In the genomic region with DNA sequence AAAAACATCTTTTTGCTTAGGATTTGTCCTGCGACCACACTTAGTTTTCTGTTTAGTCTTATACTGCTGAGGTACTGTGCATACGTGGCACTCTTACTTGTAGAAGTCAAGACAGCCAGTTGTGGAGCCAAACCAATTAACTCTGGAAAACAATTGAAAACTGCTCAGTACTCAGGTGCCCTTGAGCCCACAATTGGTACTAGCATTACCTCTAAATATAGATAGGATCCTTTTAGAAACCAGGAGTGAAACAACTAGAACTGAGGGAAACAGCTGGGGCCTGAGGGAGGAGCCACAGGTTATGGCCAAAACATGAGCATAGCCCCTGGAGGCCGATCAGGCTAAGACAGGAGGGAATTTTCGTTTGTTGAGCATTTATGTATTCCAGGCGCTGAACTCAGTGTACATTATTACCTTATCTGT, we compare ENCODE assay signal across 8 cellular contexts. TPM values are rescaled to one million over a fixed set of nuclear protein-coding genes. Genes with fewer than 3 reads are reported as not detected.
DNase-seq lines count a peak whose midpoint lies in the region; ATAC-seq, FAIRE-seq and TF ChIP-seq lines count a peak whose summit lies in the region.

No MANE protein-coding gene starts in this region.

- peaks cover 62% of the 10 kb centered on the region for H4K20me1 ChIP-seq in astrocyte (ENCODE audit: insufficient read depth, low read length)

- no peak overlapping the region for H2AFZ ChIP-seq in astrocyte (ENCODE audit: low read depth, low read length)

- TF ChIP-seq POLR2A in GM12891 (IDR thresholded peaks at IDR 0.05; ENCODE audit: low read depth, low read length) = no peak

- peak overlapping the region; percentile 30 for H3K9ac ChIP-seq in astrocyte (ENCODE audit: low read length)

- peaks cover 72% of the 10 kb centered on the region for H3K79me2 ChIP-seq in astrocyte (ENCODE audit: insufficient read depth, low read length)

- WGBS in mesodermal cell (ENCODE audit: insufficient coverage in 2 of 2), 2 experiments = 87 to 96% methylated on average over 2 to 3 of the region's 5 CpGs

- H3K36me3 Mint-ChIP-seq in astrocyte (ENCODE audit: low read depth, unreplicated experiment) = peaks cover 4% of the 10 kb centered on the region

- H3K27me3 Mint-ChIP-seq in astrocyte (ENCODE audit: low read depth, unreplicated experiment) = no peaks in the 10 kb centered on the region

- peaks cover 25% of the 10 kb centered on the region for H3K4me1 ChIP-seq in astrocyte (ENCODE audit: insufficient read depth, low read length)
- no peaks in the 10 kb centered on the region for H3K4me1 ChIP-seq in mesodermal cell (ENCODE audit: control insufficient read depth, insufficient read depth, low read length, poor library complexity, severe bottlenecking)

- H3K4me1 Mint-ChIP-seq in astrocyte (ENCODE audit: low read depth, unreplicated experiment) = peaks cover 12% of the 10 kb centered on the region

- peaks cover 2% of the 10 kb centered on the region for H3K36me3 ChIP-seq in astrocyte (ENCODE audit: insufficient read depth, low read length)
- peaks cover 28% of the 10 kb centered on the region for H3K36me3 ChIP-seq in mesodermal cell (ENCODE audit: control insufficient read depth, insufficient read depth, low read length)

- peak overlapping the region; percentile 77 for H3K4me3 Mint-ChIP-seq in astrocyte (ENCODE audit: unreplicated experiment)

- H3K9me3 ChIP-seq in astrocyte (ENCODE audit: insufficient read depth, low read depth, low read length) (no peaks in the 10 kb centered on the region), mesodermal cell (ENCODE audit: control insufficient read depth, low read length) (no peaks in the 10 kb centered on the region)

- peak; percentile 61 for TF ChIP-seq CTCF in AG10803 (conservative IDR thresholded peaks at IDR 0.05; ENCODE audit: low read length)
- TF ChIP-seq CTCF in astrocyte (IDR thresholded peaks at IDR 0.05; ENCODE audit: insufficient read depth, low read depth, low read length) = peak; percentile 40

- peak; percentile 43 for FAIRE-seq in GM12891 (lab: Jason Lieb, UNC)
- no peak for FAIRE-seq in astrocyte (lab: Jason Lieb, UNC)

- peak overlapping the region; percentile 19; the same call in 1 of the 2 replicates for H3K4me3 ChIP-seq in AG10803 (ENCODE audit: low read length)
- peak overlapping the region; percentile 12 for H3K4me3 ChIP-seq in astrocyte (ENCODE audit: insufficient read depth, low read depth, low read length)
- no peak overlapping the region for H3K4me3 ChIP-seq in mesodermal cell (ENCODE audit: extremely low read depth, insufficient read depth, low read length, poor library complexity, severe bottlenecking)

- ATAC-seq in HG02678 (IDR thresholded peaks at IDR 0.05; ENCODE audit: unreplicated experiment) (peak; percentile 45), HG02840 (IDR thresholded peaks at IDR 0.05; ENCODE audit: low FRiP score, unreplicated experiment) (no peak)

- peak overlapping the region; percentile 88 for H3K4me2 ChIP-seq in astrocyte (ENCODE audit: low read length)

- H3K27ac ChIP-seq in astrocyte (ENCODE audit: low read depth, low read length) (no peak overlapping the region), mesodermal cell (ENCODE audit: low read depth, low read length, severe bottlenecking) (peak overlapping the region; percentile 5)

- H3K9me3 Mint-ChIP-seq in astrocyte (ENCODE audit: unreplicated experiment) = no peaks in the 10 kb centered on the region

- H3K27me3 ChIP-seq in astrocyte (ENCODE audit: insufficient read depth, low read length) = no peaks in the 10 kb centered on the region

- DNase-seq in AG10803 (ENCODE audit: low read depth) (peak; percentile 49), GM12891 (ENCODE audit: insufficient read length, low spot score) (no peak), NCI-H446 treated with DMSO at 0.1 percent for 48 hours (lab: John Stamatoyannopoulos, UW) (peak; percentile 5), astrocyte (ENCODE audit: low read depth) (peak; percentile 25)
- DNase-seq in effector CD8-positive, alpha-beta T cell (lab: John Stamatoyannopoulos, UW) = no peak

- H3K27ac Mint-ChIP-seq in astrocyte (ENCODE audit: unreplicated experiment) = no peak overlapping the region

TF ChIP-seq in GM12891, 5 proteins besides CTCF, POLR2A, EP300 and RAD21:
- TF ChIP-seq PAX5 (IDR thresholded peaks at IDR 0.05; ENCODE audit: insufficient read depth, low read length, severe bottlenecking) (no peak), POLR2AphosphoS5 (IDR thresholded peaks at IDR 0.05; ENCODE audit: low read depth, low read length) (no peak), SPI1 (IDR thresholded peaks at IDR 0.05; ENCODE audit: low read depth, low read length) (no peak), POU2F2 (IDR thresholded peaks at IDR 0.05; ENCODE audit: low read depth, low read length) (no peak), TAF1 (IDR thresholded peaks at IDR 0.05; ENCODE audit: low read depth, low read length) (no peak)

RNA-seq across cellular contexts. Expression of a gene that starts 2.5 kb away (rescaled TPM):
- polyA plus RNA-seq in GM12891 (2012; ENCODE audit: low read depth, missing spikeins) = 21.3 TPM
- total RNA-seq in astrocyte = 44.0 and 46.3 TPM in 2 replicates
- polyA plus RNA-seq in mesodermal cell (2013, experiment 1 of 2) = 40.7 TPM
- 43.5 TPM for polyA plus RNA-seq in mesodermal cell (2013, experiment 2 of 2)

RNA-seq across cellular contexts. Expression of a gene that starts 23.0 kb away (rescaled TPM):
- polyA plus RNA-seq in GM12891 (2012; ENCODE audit: low read depth, missing spikeins) = 0.08 TPM
- 0.34 and 0.52 TPM in 2 replicates for total RNA-seq in astrocyte
- polyA plus RNA-seq in mesodermal cell (2013, experiment 1 of 2) = 1.9 TPM
- polyA plus RNA-seq in mesodermal cell (2013, experiment 2 of 2) = 1.3 TPM

RNA-seq across cellular contexts. Expression of a gene that starts 32.7 kb away (rescaled TPM):
- 0.12 TPM for polyA plus RNA-seq in GM12891 (2012; ENCODE audit: low read depth, missing spikeins)
- 0.09 TPM in 1 of 2 replicates, not detected in the other for total RNA-seq in astrocyte
- 6.8 TPM for polyA plus RNA-seq in mesodermal cell (2013, experiment 1 of 2)
- polyA plus RNA-seq in mesodermal cell (2013, experiment 2 of 2) = 3.4 TPM

RNA-seq across cellular contexts. Expression of a gene that starts 46.7 kb away (rescaled TPM):
- polyA plus RNA-seq in GM12891 (2012; ENCODE audit: low read depth, missing spikeins) = 20.7 TPM
- total RNA-seq in astrocyte = 2.2 and 2.7 TPM in 2 replicates
- polyA plus RNA-seq in mesodermal cell (2013, experiment 1 of 2) = 49.4 TPM
- 48.8 TPM for polyA plus RNA-seq in mesodermal cell (2013, experiment 2 of 2)

Comparison
In these comparisons a context has a peak if more than half of its experiments do, and no peak if none do; other contexts are left out.
1. DNase-seq: peak in AG10803 (single experiment), NCI-H446 treated with DMSO at 0.1 percent for 48 hours (single experiment) and astrocyte (single experiment); none in GM12891 (single experiment) and effector CD8-positive, alpha-beta T cell (single experiment).